In genomic region chr1:219670426-219671149, GRCh38 we compare ENCODE assay signal across 30 cellular contexts. TPM values are rescaled to one million over a fixed set of nuclear protein-coding genes. Genes with fewer than 3 reads are reported as not detected.
DNase-seq lines count a peak whose midpoint lies in the region; ATAC-seq, FAIRE-seq and TF ChIP-seq lines count a peak whose summit lies in the region.
"Had no signal": no experiment of that assay in that cellular context is flagged by ENCODE, and none has a peak within 500 bp of the region (broad histone marks: within the 10 kb centered on the region; RNA-seq: fewer than 3 reads in every experiment).

No MANE protein-coding gene starts in this region.

- CTCF ChIA-PET in PC-3 (lab: Charles Lee) = interaction anchor here (3.5 kb wide), 1 partner anchor 142 kb away, joined by 15 read pairs; no protein-coding TSS in a partner anchor

- H3K36me3 ChIP-seq in PC-3 (ENCODE audit: low read depth, low read length) = no peaks in the 10 kb centered on the region
- H3K36me3 ChIP-seq: lower lobe of right lung, uterus had no signal

- peak overlapping the region; percentile 84 for H3K27ac ChIP-seq in PC-3 (ENCODE audit: low read length)
- H3K27ac ChIP-seq: lower lobe of right lung, SK-N-MC, uterus had no signal

- H3K9me2 ChIP-seq in PC-3 (replicated peaks; ENCODE audit: low read length) = no peaks in the 10 kb centered on the region; the same call in 1 of the 2 replicates

- H3K79me2 ChIP-seq in PC-3 (ENCODE audit: low read length) = no peaks in the 10 kb centered on the region

- H3K4me2 ChIP-seq in PC-3 (ENCODE audit: low read length) = peak overlapping the region; percentile 64
- H3K4me2 ChIP-seq: GM23338 had no signal

- no peaks in the 10 kb centered on the region for H3K27me3 ChIP-seq in PC-3 (ENCODE audit: low read length)
- H3K27me3 ChIP-seq: uterus had no signal

- no TSS peak for BruUV-seq in PC-3 (replicated peaks; lab: Mats Ljungman, UMichigan)

- DNase-seq in PC-3 (peak; percentile 93), fibroblast of the aortic adventitia (ENCODE audit: low read depth) (peak; percentile 98), iris pigment epithelial cell (ENCODE audit: low read depth) (peak; percentile 16), urothelium cell line (ENCODE audit: low spot score) (peak; percentile 12), NCI-H1930 (lab: John Stamatoyannopoulos, UW) (no peak), GM13977 (ENCODE audit: low spot score) (no peak)
- DNase-seq: activated CD4-positive, alpha-beta T cell treated with anti-CD3 and anti-CD28 coated beads for 1 hour; activated T-cell treated with anti-CD3 and anti-CD28 coated beads for 4 hours; anterior cingulate cortex; Calu3; central memory CD4-positive, alpha-beta T cell; DND-41; IMR-90; islet precursor cell; lower lobe of right lung; NCI-H1105; NCI-H2029 treated with DMSO at 0.1 percent for 48 hours; NCI-H226; NCI-H69; RPMI8226; stimulated activated CD4-positive, alpha-beta T cell treated with anti-CD3 and anti-CD28 coated beads, Interleukin-4, amount 100 ng/mL, for 4 hours had no signal

- peak overlapping the region; percentile 13; the same call in 1 of the 2 replicates for H3K4me3 ChIP-seq in PC-3 (ENCODE audit: low read length)
- H3K4me3 ChIP-seq in fibroblast of the aortic adventitia (ENCODE audit: low read depth, low read length) = no peak overlapping the region
- H3K4me3 ChIP-seq: GM23338, lower lobe of right lung, SK-N-MC, uterus had no signal

- ATAC-seq in PC-3 (peak; percentile 72), GM19395 (IDR thresholded peaks at IDR 0.05; ENCODE audit: unreplicated experiment) (no peak)
- ATAC-seq: activated naive CD4-positive, alpha-beta T cell treated with anti-CD3 and anti-CD28 coated beads, Interleukin-2, amount 50 U/mL, for 72 hours; GM23338; lower lobe of right lung; natural killer cell treated with Interleukin-12 subunit alpha and Interleukin-12 subunit beta and Interleukin-15 and Interleukin-18, amount 100 ng/mL, for 72 hours; stimulated activated memory B cell treated with anti-CD40 and anti-IgM and Interleukin-4, amounts not matched to agents 10 μg/mL and 1 μg/mL and 100 μg/mL, for 72 hours had no signal

- H3K9ac ChIP-seq in PC-3 (ENCODE audit: low read length) = peak overlapping the region; percentile 13; the same call in 1 of the 2 replicates

- no peaks in the 10 kb centered on the region for H4K20me1 ChIP-seq in PC-3 (ENCODE audit: low read length)

- no peak for FAIRE-seq in urothelium cell line (lab: Jason Lieb, UNC)
- FAIRE-seq: endometrium had no signal

- H3K9me3 ChIP-seq in PC-3 (ENCODE audit: low read length) = no peaks in the 10 kb centered on the region
- H3K9me3 ChIP-seq: lower lobe of right lung, uterus had no signal

- peaks cover 12% of the 10 kb centered on the region for H3F3A ChIP-seq in PC-3 (ENCODE audit: low read length, unreplicated experiment)

- in situ Hi-C loops in GM13977 (cut with MboI; ENCODE audit: low pct_unique_long_range_greater_than_20kb, low sequenced_read_pairs, unreplicated experiment) = no loop called here

- peaks cover 45% of the 10 kb centered on the region for H3K4me1 ChIP-seq in PC-3 (ENCODE audit: insufficient read depth, low read length)
- H3K4me1 ChIP-seq: lower lobe of right lung, uterus had no signal

- peak overlapping the region; percentile 72 for H2AFZ ChIP-seq in PC-3 (ENCODE audit: low read length)
- H2AFZ ChIP-seq: GM23338 had no signal

- intact Hi-C loops in PC-3 (cut with micrococcal nuclease) = no loop called here

- TF ChIP-seq CTCF in PC-3 (conservative IDR thresholded peaks at IDR 0.05; ENCODE audit: low read depth, low read length) (no peak), fibroblast of the aortic adventitia (IDR thresholded peaks at IDR 0.05; ENCODE audit: insufficient read depth, low read length) (no peak), GM13977 (IDR thresholded peaks at IDR 0.05; ENCODE audit: extremely low read depth, insufficient read depth, missing control alignments) (no peak)

- POLR2A ChIA-PET in PC-3 (lab: Charles Lee; ENCODE audit: unreplicated experiment) = interaction anchor here (0.6 to 0.7 kb wide), 3 partner anchors 98 to 1611 kb away, joined by 3 to 4 read pairs (median 3); no protein-coding TSS in a partner anchor

RNA-seq across cellular contexts. Expression of gene ZC3H11B, which starts 57.7 kb away (rescaled TPM):
- total RNA-seq in PC-3 (2014; rRNA removed) (not detected in 2 replicates), fibroblast of the aortic adventitia (ENCODE audit: low replicate concordance) (not detected in 2 replicates)
- total RNA-seq: Calu3; natural killer cell treated with Interleukin-12 subunit alpha and Interleukin-12 subunit beta and Interleukin-15 and Interleukin-18, amount 100 ng/mL, for 72 hours; omental fat pad had no signal

Comparison
In these comparisons a context has a peak if more than half of its experiments do, and no peak if none do; other contexts are left out.
1. DNase-seq: peak in PC-3 (single experiment), fibroblast of the aortic adventitia (single experiment), iris pigment epithelial cell (single experiment) and urothelium cell line (single experiment); none in NCI-H1930 (0 of 2) and GM13977 (single experiment).